11 cellular contexts compared by ENCODE assay signal in genomic region chr5:148746826-148747535, GRCh38.
DNase-seq lines count a peak whose midpoint lies in the region; ATAC-seq and TF ChIP-seq lines count a peak whose summit lies in the region.
"Had no signal": no experiment of that assay in that cellular context is flagged by ENCODE, and none has a peak within 500 bp of the region (broad histone marks: within the 10 kb centered on the region; RNA-seq: fewer than 3 reads in every experiment).

No MANE protein-coding gene starts in this region.

- intact Hi-C loops in prostate gland (cut with DNase I) = no loop called here

- no peak overlapping the region for H3K4me3 ChIP-seq in prostate gland
- H3K4me3 ChIP-seq: right lobe of liver had no signal

- no peaks in the 10 kb centered on the region for H3K36me3 ChIP-seq in prostate gland
- H3K36me3 ChIP-seq: right lobe of liver had no signal

- WGBS in prostate gland = 31% methylated on average over 2 of the region's 2 CpGs

- ATAC-seq in GM21423 (IDR thresholded peaks at IDR 0.05; ENCODE audit: unreplicated experiment) = peak; percentile 94
- peak; percentile 91 for ATAC-seq in HG03342 (IDR thresholded peaks at IDR 0.05; ENCODE audit: unreplicated experiment)
- ATAC-seq in activated T-cell treated with anti-CD3 and anti-CD28 coated beads, Interleukin-2, amount 50 U/mL, for 4 hours = no peak

- H3K27ac ChIP-seq in prostate gland = no peak overlapping the region
- H3K27ac ChIP-seq: right lobe of liver had no signal

- DNase-seq in GM03348 (ENCODE audit: low spot score) (peak; percentile 11), amniotic epithelial cell (ENCODE audit: low read depth) (peak; percentile 28), SW480 (ENCODE audit: low spot score) (no peak), prostate gland (ENCODE audit: low spot score) (no peak)
- DNase-seq in stimulated activated CD4-positive, alpha-beta T cell treated with anti-CD3 and anti-CD28 coated beads, Interleukin-2, amount 100 ng/mL, for 48 hours = no peak
- no peak for DNase-seq in activated T-cell treated with anti-CD3 and anti-CD28 coated beads, Interleukin-2, amount 50 U/mL, for 4 hours
- DNase-seq: COR-L47, right lobe of liver had no signal

- no peak for TF ChIP-seq POLR2A in prostate gland (IDR thresholded peaks at IDR 0.05)

- no peak for TF ChIP-seq CTCF in prostate gland (IDR thresholded peaks at IDR 0.05)

- no peaks in the 10 kb centered on the region for H3K4me1 Mint-ChIP-seq in activated T-cell treated with anti-CD3 and anti-CD28 coated beads, Interleukin-2, amount 50 U/mL, for 4 hours (ENCODE audit: low read depth)

- no peaks in the 10 kb centered on the region for H3K4me1 ChIP-seq in prostate gland (replicated peaks)
- H3K4me1 ChIP-seq: right lobe of liver had no signal

- no peaks in the 10 kb centered on the region for H3K9me3 ChIP-seq in prostate gland
- H3K9me3 ChIP-seq: right lobe of liver had no signal

- H3K9me3 Mint-ChIP-seq in activated T-cell treated with anti-CD3 and anti-CD28 coated beads, Interleukin-2, amount 50 U/mL, for 4 hours = no peaks in the 10 kb centered on the region

- no peak overlapping the region for H3K4me3 Mint-ChIP-seq in activated T-cell treated with anti-CD3 and anti-CD28 coated beads, Interleukin-2, amount 50 U/mL, for 4 hours
- H3K4me3 Mint-ChIP-seq: activated naive CD8-positive, alpha-beta T cell had no signal

- no peaks in the 10 kb centered on the region for H3K36me3 Mint-ChIP-seq in activated T-cell treated with anti-CD3 and anti-CD28 coated beads, Interleukin-2, amount 50 U/mL, for 4 hours (ENCODE audit: insufficient read depth)
- H3K36me3 Mint-ChIP-seq: activated naive CD8-positive, alpha-beta T cell had no signal

- H3K27me3 ChIP-seq in prostate gland (replicated peaks; ENCODE audit: insufficient read depth) = no peaks in the 10 kb centered on the region
- H3K27me3 ChIP-seq: right lobe of liver had no signal

- H3K27me3 Mint-ChIP-seq in activated T-cell treated with anti-CD3 and anti-CD28 coated beads, Interleukin-2, amount 50 U/mL, for 4 hours (ENCODE audit: low read depth) = no peaks in the 10 kb centered on the region

Comparison
In these comparisons a context has a peak if more than half of its experiments do, and no peak if none do; other contexts are left out.
1. DNase-seq: peak in GM03348 (single experiment) and amniotic epithelial cell (single experiment); none in stimulated activated CD4-positive, alpha-beta T cell treated with anti-CD3 and anti-CD28 coated beads, Interleukin-2, amount 100 ng/mL, for 48 hours (0 of 2), activated T-cell treated with anti-CD3 and anti-CD28 coated beads, Interleukin-2, amount 50 U/mL, for 4 hours (single experiment), SW480 (single experiment) and prostate gland (single experiment).
2. ATAC-seq: peak in GM21423 (single experiment) and HG03342 (single experiment); none in activated T-cell treated with anti-CD3 and anti-CD28 coated beads, Interleukin-2, amount 50 U/mL, for 4 hours (0 of 2).